ENCODE assay signal across 25 cellular contexts in the genomic region with DNA sequence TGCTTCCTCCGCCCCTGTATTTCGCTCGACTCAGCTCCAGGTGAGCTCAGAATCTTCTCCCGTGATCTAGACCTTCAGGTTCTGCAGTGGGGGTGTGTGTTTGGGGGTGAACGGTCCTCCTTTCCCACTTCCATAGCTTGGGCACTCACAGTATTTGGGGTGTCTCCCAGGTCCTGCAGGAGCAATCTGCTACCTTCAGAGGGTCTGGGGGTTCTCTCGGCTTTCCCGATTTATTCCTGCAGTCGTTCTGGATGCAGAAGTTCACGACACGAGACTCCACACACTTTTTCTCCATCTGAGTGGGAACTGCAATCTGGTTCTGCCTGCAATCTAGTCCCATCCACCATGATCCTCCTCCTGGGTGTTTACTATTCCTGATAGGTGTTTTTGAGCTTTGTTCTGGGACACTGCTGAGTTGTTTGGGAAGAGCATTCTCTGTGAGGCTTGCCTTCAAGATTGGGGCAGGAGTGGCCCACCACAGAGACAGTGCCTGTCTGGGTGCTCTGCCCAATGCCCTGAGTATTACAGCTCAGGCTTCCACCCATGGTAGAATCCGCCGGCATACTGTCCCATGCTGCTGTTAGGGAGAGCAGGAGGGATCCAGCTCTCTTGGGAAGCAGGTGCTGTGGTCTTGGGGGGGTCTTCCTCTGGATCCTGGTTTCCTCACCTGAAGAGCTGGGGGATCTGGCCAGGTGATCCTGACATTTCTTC. TPM values are rescaled to one million over a fixed set of nuclear protein-coding genes. Genes with fewer than 3 reads are reported as not detected.
DNase-seq lines count a peak whose midpoint lies in the region; ATAC-seq, FAIRE-seq and TF ChIP-seq lines count a peak whose summit lies in the region.
"Had no signal": no experiment of that assay in that cellular context is flagged by ENCODE, and none has a peak within 500 bp of the region (broad histone marks: within the 10 kb centered on the region; RNA-seq: fewer than 3 reads in every experiment).

No MANE protein-coding gene starts in this region.

- H3K4me1 Mint-ChIP-seq in activated naive CD8-positive, alpha-beta T cell treated with anti-CD3 and anti-CD28 coated beads, Interleukin-2, amount 10 ng/mL, durations not matched to agents 7 days and 5 days: peaks cover 6% of the 10 kb centered on the region
- peaks cover 6% of the 10 kb centered on the region for H3K4me1 Mint-ChIP-seq in activated naive CD8-positive, alpha-beta T cell treated with anti-CD3 and anti-CD28 coated beads for 36 hours
- peaks cover 11% of the 10 kb centered on the region for H3K4me1 Mint-ChIP-seq in astrocyte (ENCODE audit: low read depth, unreplicated experiment)
- H3K4me1 Mint-ChIP-seq: stimulated activated naive B cell treated with anti-CD40 and anti-IgM and Interleukin-4, amounts not matched to agents 10 μg/mL and 1 μg/mL and 100 μg/mL, for 72 hours had no signal

- 91 to 93% (median 91%) methylated on average over 12 of the region's 12 CpGs for WGBS in psoas muscle, 3 donors

- peak; percentile 10 for DNase-seq in activated naive CD8-positive, alpha-beta T cell treated with anti-CD3 and anti-CD28 coated beads, Interleukin-2, amount 10 ng/mL, durations not matched to agents 7 days and 5 days
- DNase-seq in activated naive CD8-positive, alpha-beta T cell treated with anti-CD3 and anti-CD28 coated beads for 36 hours: no peak
- no peak for DNase-seq in astrocyte (ENCODE audit: low read depth)
- DNase-seq in psoas muscle: no peak
- DNase-seq in NK-92 treated with Interleukin-12 subunit alpha and Interleukin-12 subunit beta, amount 100 ng/mL, for 24 hours (lab: John Stamatoyannopoulos, UW): no peak
- no peak for DNase-seq in NCI-H1105 treated with DMSO at 0.1 percent for 48 hours (lab: John Stamatoyannopoulos, UW)
- DNase-seq in HEK293T (ENCODE audit: extremely low spot score): no peak
- DNase-seq: activated CD4-positive, alpha-beta T cell treated with anti-CD3 and anti-CD28 coated beads for 1 hour; activated effector memory CD4-positive, alpha-beta T cell treated with Interleukin-2 at 50 U/mL for 16 hours; aorta; colonic mucosa; effector CD8-positive, alpha-beta T cell; mesendoderm; NCI-H2029 treated with DMSO at 0.1 percent for 48 hours; NCI-H526; stimulated activated naive B cell treated with anti-CD40 and anti-IgM and Interleukin-4, amounts not matched to agents 10 μg/mL and 1 μg/mL and 100 μg/mL, for 72 hours had no signal

- peaks cover 21% of the 10 kb centered on the region for H3K27me3 Mint-ChIP-seq in activated naive CD8-positive, alpha-beta T cell treated with anti-CD3 and anti-CD28 coated beads, Interleukin-2, amount 10 ng/mL, durations not matched to agents 7 days and 5 days
- H3K27me3 Mint-ChIP-seq in activated naive CD8-positive, alpha-beta T cell treated with anti-CD3 and anti-CD28 coated beads for 36 hours: peaks cover 53% of the 10 kb centered on the region
- H3K27me3 Mint-ChIP-seq in astrocyte (ENCODE audit: low read depth, unreplicated experiment): peaks cover 43% of the 10 kb centered on the region

- H3K36me3 ChIP-seq in astrocyte (ENCODE audit: insufficient read depth, low read length) (no peaks in the 10 kb centered on the region), psoas muscle (ENCODE audit: insufficient read depth in 1 of 2, low read depth in 1 of 2) (no peaks in the 10 kb centered on the region)
- H3K36me3 ChIP-seq: colonic mucosa, neutrophil had no signal

- no peak overlapping the region for H3K4me2 ChIP-seq in astrocyte (ENCODE audit: low read length)
- H3K4me2 ChIP-seq: KMS-11 had no signal

- H3K9ac ChIP-seq in astrocyte (ENCODE audit: low read length): no peak overlapping the region
- H3K9ac ChIP-seq: KMS-11 had no signal

- POLR2A ChIA-PET in activated naive CD8-positive, alpha-beta T cell treated with anti-CD3 and anti-CD28 coated beads, Interleukin-2, amount 10 ng/mL, durations not matched to agents 7 days and 5 days (lab: Charles Lee): no interaction called here
- POLR2A ChIA-PET in HEK293T (lab: Yijun Ruan, JAX): no interaction called here

- H3K9me3 ChIP-seq in astrocyte (ENCODE audit: insufficient read depth, low read depth, low read length): no peaks in the 10 kb centered on the region
- H3K9me3 ChIP-seq in psoas muscle: no peaks in the 10 kb centered on the region
- H3K9me3 ChIP-seq: colonic mucosa, neutrophil had no signal

- H3K27ac Mint-ChIP-seq in activated naive CD8-positive, alpha-beta T cell treated with anti-CD3 and anti-CD28 coated beads, Interleukin-2, amount 10 ng/mL, durations not matched to agents 7 days and 5 days: no peak overlapping the region
- H3K27ac Mint-ChIP-seq in activated naive CD8-positive, alpha-beta T cell treated with anti-CD3 and anti-CD28 coated beads for 36 hours: no peak overlapping the region
- peak overlapping the region; percentile 14 for H3K27ac Mint-ChIP-seq in astrocyte (ENCODE audit: unreplicated experiment)
- H3K27ac Mint-ChIP-seq: activated CD8-positive, alpha-beta T cell treated with anti-CD3 and anti-CD28 coated beads, Interleukin-2, amount 10 ng/mL, durations not matched to agents 7 days and 5 days; CD8-positive, alpha-beta T cell; stimulated activated naive B cell treated with anti-CD40 and anti-IgM and Interleukin-4, amounts not matched to agents 10 μg/mL and 1 μg/mL and 100 μg/mL, for 72 hours had no signal

- H4K20me1 ChIP-seq in astrocyte (ENCODE audit: insufficient read depth, low read length): no peaks in the 10 kb centered on the region

- no peak overlapping the region for H3K4me3 ChIP-seq in astrocyte (ENCODE audit: insufficient read depth, low read depth, low read length)
- no peak overlapping the region for H3K4me3 ChIP-seq in psoas muscle
- H3K4me3 ChIP-seq: colonic mucosa had no signal

- CTCF ChIA-PET in HEK293T (lab: Yijun Ruan, JAX): no interaction called here

- H3K27ac ChIP-seq in C4-2B (peak overlapping the region; percentile 40), astrocyte (ENCODE audit: low read depth, low read length) (no peak overlapping the region), psoas muscle (peak overlapping the region; percentile 3)
- H3K27ac ChIP-seq: colonic mucosa, KMS-11, neutrophil had no signal

- intact Hi-C loops in psoas muscle (cut with DNase I): no loop called here

- H3K4me1 ChIP-seq in astrocyte (ENCODE audit: insufficient read depth, low read length): no peaks in the 10 kb centered on the region
- H3K4me1 ChIP-seq in psoas muscle: no peaks in the 10 kb centered on the region
- H3K4me1 ChIP-seq: colonic mucosa had no signal

- no peaks in the 10 kb centered on the region for H3K27me3 ChIP-seq in astrocyte (ENCODE audit: insufficient read depth, low read length)
- H3K27me3 ChIP-seq in psoas muscle (ENCODE audit: insufficient read depth in 3 of 3, low read length in 2 of 3): no peaks in the 10 kb centered on the region
- H3K27me3 ChIP-seq: colonic mucosa had no signal

- H3K4me3 Mint-ChIP-seq in activated naive CD8-positive, alpha-beta T cell treated with anti-CD3 and anti-CD28 coated beads, Interleukin-2, amount 10 ng/mL, durations not matched to agents 7 days and 5 days: no peak overlapping the region
- no peak overlapping the region for H3K4me3 Mint-ChIP-seq in activated naive CD8-positive, alpha-beta T cell treated with anti-CD3 and anti-CD28 coated beads for 36 hours
- H3K4me3 Mint-ChIP-seq in astrocyte (ENCODE audit: unreplicated experiment): no peak overlapping the region
- H3K4me3 Mint-ChIP-seq: activated CD8-positive, alpha-beta T cell treated with anti-CD3 and anti-CD28 coated beads, Interleukin-2, amount 10 ng/mL, durations not matched to agents 7 days and 5 days; CD8-positive, alpha-beta T cell; stimulated activated naive B cell treated with anti-CD40 and anti-IgM and Interleukin-4, amounts not matched to agents 10 μg/mL and 1 μg/mL and 100 μg/mL, for 72 hours had no signal

- H2AFZ ChIP-seq in astrocyte (ENCODE audit: low read depth, low read length): no peak overlapping the region

- FAIRE-seq in astrocyte (lab: Jason Lieb, UNC): no peak
- FAIRE-seq: A204.1, H1 had no signal

- TF ChIP-seq CTCF in C4-2B (conservative IDR thresholded peaks at IDR 0.05) (no peak), astrocyte (IDR thresholded peaks at IDR 0.05; ENCODE audit: insufficient read depth, low read depth, low read length) (no peak), psoas muscle (IDR thresholded peaks at IDR 0.05) (no peak)

- ATAC-seq in activated naive CD8-positive, alpha-beta T cell treated with anti-CD3 and anti-CD28 coated beads, Interleukin-2, amount 10 ng/mL, durations not matched to agents 7 days and 5 days (ENCODE audit: low read depth): no peak
- ATAC-seq in psoas muscle: peak in 3 of 4 donors; percentile 31 to 46 (median 44)
- ATAC-seq: CD8-positive, alpha-beta T cell; left lobe of liver had no signal

- no peaks in the 10 kb centered on the region for H3K79me2 ChIP-seq in astrocyte (ENCODE audit: insufficient read depth, low read length)

- peaks cover 1% of the 10 kb centered on the region for H3K9me3 Mint-ChIP-seq in activated naive CD8-positive, alpha-beta T cell treated with anti-CD3 and anti-CD28 coated beads, Interleukin-2, amount 10 ng/mL, durations not matched to agents 7 days and 5 days
- H3K9me3 Mint-ChIP-seq in activated naive CD8-positive, alpha-beta T cell treated with anti-CD3 and anti-CD28 coated beads for 36 hours: no peaks in the 10 kb centered on the region
- H3K9me3 Mint-ChIP-seq in astrocyte (ENCODE audit: unreplicated experiment): peaks cover 11% of the 10 kb centered on the region
- H3K9me3 Mint-ChIP-seq: activated naive CD4-positive, alpha-beta T cell treated with anti-CD3 and anti-CD28 coated beads, Interleukin-2, amount 50 U/mL, for 72 hours; CD8-positive, alpha-beta T cell had no signal

- no peaks in the 10 kb centered on the region for H3K36me3 Mint-ChIP-seq in activated naive CD8-positive, alpha-beta T cell treated with anti-CD3 and anti-CD28 coated beads, Interleukin-2, amount 10 ng/mL, durations not matched to agents 7 days and 5 days
- no peaks in the 10 kb centered on the region for H3K36me3 Mint-ChIP-seq in activated naive CD8-positive, alpha-beta T cell treated with anti-CD3 and anti-CD28 coated beads for 36 hours
- peaks cover 4% of the 10 kb centered on the region for H3K36me3 Mint-ChIP-seq in astrocyte (ENCODE audit: low read depth, unreplicated experiment)
- H3K36me3 Mint-ChIP-seq: CD8-positive, alpha-beta T cell; stimulated activated naive B cell treated with anti-CD40 and anti-IgM and Interleukin-4, amounts not matched to agents 10 μg/mL and 1 μg/mL and 100 μg/mL, for 72 hours had no signal

TF ChIP-seq in HEK293T, 16 proteins besides CTCF, POLR2A, EP300 and RAD21 (continues in another document):
- TF ChIP-seq FOXK2 (IDR thresholded peaks at IDR 0.05) (no peak), CTBP1 (IDR thresholded peaks at IDR 0.05; ENCODE audit: borderline replicate concordance) (no peak), LEF1 (IDR thresholded peaks at IDR 0.05; ENCODE audit: borderline replicate concordance) (no peak), FOXA1 (IDR thresholded peaks at IDR 0.05) (no peak), HDGF (IDR thresholded peaks at IDR 0.05; ENCODE audit: borderline replicate concordance) (no peak)

RNA-seq across cellular contexts. Expression of gene JAKMIP3, which starts 29.8 kb away (rescaled TPM):
- under 1 TPM; 0.17 to 0.28 TPM for total RNA-seq in activated naive CD8-positive, alpha-beta T cell treated with anti-CD3 and anti-CD28 coated beads, Interleukin-2, amount 10 ng/mL, durations not matched to agents 7 days and 5 days
- total RNA-seq in activated naive CD8-positive, alpha-beta T cell treated with anti-CD3 and anti-CD28 coated beads for 36 hours: under 1 TPM; 0.21 to 0.28 TPM
- 0.34 and 0.54 TPM in 2 replicates for total RNA-seq in astrocyte
- 1 to 10 TPM in 1 of 4 donors, under 1 TPM in 3; 0.49 to 1.7 (median 0.54) TPM for total RNA-seq in psoas muscle
- under 1 TPM; 0.12 to 0.86 (median 0.37) TPM for polyA plus RNA-seq in psoas muscle
